Comparison of ENCODE assay signal across 8 cellular contexts in the genomic region with DNA sequence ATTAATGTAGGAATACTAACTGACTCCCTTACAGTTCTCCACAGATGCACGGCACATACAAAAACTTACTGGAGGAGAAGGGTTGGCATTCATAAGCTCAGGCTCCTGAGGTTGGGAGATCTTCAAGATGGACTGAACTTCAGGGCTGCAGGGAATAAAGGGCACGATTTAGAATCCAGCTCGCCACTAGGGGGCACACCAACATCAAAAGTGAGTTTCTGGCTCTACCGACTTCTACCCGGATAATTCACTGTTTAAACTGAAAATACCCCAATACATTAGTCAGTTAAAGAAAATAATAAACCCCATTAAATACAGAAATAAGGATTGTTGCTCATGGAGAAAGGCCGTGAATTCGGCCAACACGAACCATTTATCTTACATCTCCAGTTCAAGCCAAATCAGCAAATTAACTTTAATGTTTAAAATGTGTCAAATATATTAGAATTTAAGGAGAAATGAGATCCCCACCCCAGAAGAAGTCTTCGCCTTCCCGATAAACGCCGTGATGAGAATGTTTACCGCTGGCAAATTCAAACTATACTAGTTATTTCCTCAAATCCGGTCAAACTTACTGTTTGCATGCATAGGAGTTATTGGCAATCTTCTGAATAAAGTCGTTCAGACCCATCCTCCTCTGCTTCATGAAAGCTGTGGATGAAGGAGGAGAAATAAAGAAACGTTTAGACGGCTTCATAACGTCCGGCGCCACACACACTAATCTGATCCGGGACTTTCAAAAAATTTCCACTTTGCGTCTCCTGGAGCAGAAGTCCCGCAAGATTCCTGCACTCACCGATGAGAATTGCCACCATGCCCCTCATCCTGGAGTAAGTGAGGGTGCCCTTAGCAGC.
DNase-seq lines count a peak whose midpoint lies in the region; ATAC-seq and TF ChIP-seq lines count a peak whose summit lies in the region.

No MANE protein-coding gene starts in this region.

- ATAC-seq in T-helper 17 cell (peak; percentile 30), psoas muscle (peak; percentile 24 to 60 (median 36))

- H3K4me3 ChIP-seq in BLaER1 (peak overlapping the region; percentile 89), right atrium auricular region (peak overlapping the region; percentile 55 to 76), psoas muscle (peak overlapping the region; percentile 90)

- peak overlapping the region; percentile 94 for H3K27ac Mint-ChIP-seq in T-helper 17 cell

- no peaks in the 10 kb centered on the region for H3K9me3 ChIP-seq in BLaER1
- no peaks in the 10 kb centered on the region for H3K9me3 ChIP-seq in T-helper 17 cell (ENCODE audit: control insufficient read depth, low read length, poor library complexity, severe bottlenecking)
- H3K9me3 ChIP-seq in right atrium auricular region, result no peaks in the 10 kb centered on the region
- no peaks in the 10 kb centered on the region for H3K9me3 ChIP-seq in psoas muscle

- H3K36me3 Mint-ChIP-seq in T-helper 17 cell (ENCODE audit: low read depth), result peaks cover 6% of the 10 kb centered on the region

- H3K4me1 ChIP-seq in BLaER1, result peaks cover 67% of the 10 kb centered on the region
- H3K4me1 ChIP-seq in right atrium auricular region, result peaks cover 0 to 42% of the 10 kb centered on the region in 2 donors
- peaks cover 49% of the 10 kb centered on the region for H3K4me1 ChIP-seq in psoas muscle

- no peaks in the 10 kb centered on the region for H3K27me3 Mint-ChIP-seq in T-helper 17 cell

- intact Hi-C loops in psoas muscle (cut with DNase I), result loop anchor here (1.0 to 5.0 kb wide), 7 partner anchors 343 to 768 kb away; no protein-coding TSS in a partner anchor

- 0% methylated on average over 24 of the region's 24 CpGs for WGBS in psoas muscle, 3 donors

- DNase-seq in GOT3 (lab: John Stamatoyannopoulos, UW) (peak; percentile 61), NCI-H146 treated with DMSO at 0.1 percent for 48 hours (lab: John Stamatoyannopoulos, UW; ENCODE audit: unreplicated experiment) (peak; percentile 90), T-helper 17 cell (peak; percentile 72 to 85 (median 72)), right atrium auricular region (ENCODE audit: low spot score) (peak; percentile 91), psoas muscle (peak; percentile 83 to 90), ureter (ENCODE audit: low spot score) (peak; percentile 91)

- peak; percentile 66 to 90 for TF ChIP-seq CTCF in right atrium auricular region (IDR thresholded peaks at IDR 0.05)
- peak; percentile 91 for TF ChIP-seq CTCF in psoas muscle (IDR thresholded peaks at IDR 0.05)

- H3K27me3 ChIP-seq in BLaER1, result peaks cover 10% of the 10 kb centered on the region
- no peaks in the 10 kb centered on the region for H3K27me3 ChIP-seq in right atrium auricular region
- no peaks in the 10 kb centered on the region for H3K27me3 ChIP-seq in psoas muscle (ENCODE audit: insufficient read depth in 3 of 3, low read length in 2 of 3)

- H3K27ac ChIP-seq in BLaER1, result peak overlapping the region; percentile 46
- H3K27ac ChIP-seq in angular gyrus (ENCODE audit: low read depth, low read length), result peak overlapping the region; percentile 91
- H3K27ac ChIP-seq in right atrium auricular region, result peak overlapping the region; percentile 94
- H3K27ac ChIP-seq in psoas muscle, result peak overlapping the region; percentile 98

- H3K36me3 ChIP-seq in BLaER1 (peaks cover 42% of the 10 kb centered on the region), right atrium auricular region (peaks cover 42% of the 10 kb centered on the region), psoas muscle (ENCODE audit: insufficient read depth in 1 of 2, low read depth in 1 of 2) (peaks cover 13 to 47% of the 10 kb centered on the region in 2 donors)

- peak overlapping the region; percentile 82 for H3K9ac ChIP-seq in BLaER1

- H4K20me1 ChIP-seq in BLaER1, result peaks cover 42% of the 10 kb centered on the region

- peak overlapping the region; percentile 95 for H3K4me2 ChIP-seq in BLaER1

- peaks cover 45% of the 10 kb centered on the region for H3K4me1 Mint-ChIP-seq in T-helper 17 cell

- H3K4me3 Mint-ChIP-seq in T-helper 17 cell, result peak overlapping the region; percentile 93

Comparison
In these comparisons a context has a peak if more than half of its experiments do, and no peak if none do; other contexts are left out.
1. Peak in every context shown above with its lines: DNase-seq, ATAC-seq, H3K4me3 ChIP-seq and H3K27ac ChIP-seq.
2. H3K27ac ChIP-seq: peak in every context shown above with its lines; median percentile 98 in psoas muscle; 94 in right atrium auricular region; 91 in angular gyrus; 46 in BLaER1.